In the genomic region with DNA sequence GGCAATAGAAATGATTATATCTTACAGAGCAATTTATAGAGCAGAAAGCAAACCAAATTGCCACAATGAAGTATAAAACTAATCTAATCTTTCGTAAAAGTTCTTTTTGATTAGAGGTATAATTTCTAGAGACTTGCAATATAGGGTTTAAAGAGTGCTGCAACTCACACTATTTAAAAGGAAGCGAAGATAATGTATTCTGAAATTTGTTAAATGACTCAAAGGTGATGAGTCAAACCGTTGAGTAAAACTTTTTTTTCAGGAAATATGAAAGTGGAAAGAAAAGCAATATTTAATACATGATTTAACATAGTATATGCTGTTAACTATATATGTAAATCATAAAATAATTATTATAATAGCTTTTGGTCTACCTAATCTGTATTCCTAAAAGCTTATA, we compare ENCODE assay signal across 27 cellular contexts.
DNase-seq lines count a peak whose midpoint lies in the region; ATAC-seq and TF ChIP-seq lines count a peak whose summit lies in the region.
"Had no signal": no experiment of that assay in that cellular context is flagged by ENCODE, and none has a peak within 500 bp of the region (broad histone marks: within the 10 kb centered on the region; RNA-seq: fewer than 3 reads in every experiment).

No MANE protein-coding gene starts in this region.

- no peaks in the 10 kb centered on the region for H3K36me3 ChIP-seq in RWPE2 (ENCODE audit: low read depth)
- H3K36me3 ChIP-seq: colonic mucosa, MG63, Peyer's patch, prostate gland, right lobe of liver, SJCRH30 had no signal

- no peak for TF ChIP-seq CTCF in RWPE2 (IDR thresholded peaks at IDR 0.05; ENCODE audit: poor library complexity, severe bottlenecking)
- TF ChIP-seq CTCF in foreskin keratinocyte (conservative IDR thresholded peaks at IDR 0.05): no peak
- no peak for TF ChIP-seq CTCF in GM20000 (IDR thresholded peaks at IDR 0.05; ENCODE audit: extremely low read depth, missing control alignments)

- no peak overlapping the region for H3K4me3 ChIP-seq in RWPE2 (ENCODE audit: severe bottlenecking)
- H3K4me3 ChIP-seq: colonic mucosa, heart left ventricle, K562, MG63, Peyer's patch, prostate gland, right lobe of liver, SJCRH30 had no signal

- H3K27me3 ChIP-seq in RWPE2 (ENCODE audit: insufficient read depth, poor library complexity, severe bottlenecking) (no peaks in the 10 kb centered on the region), foreskin keratinocyte (no peaks in the 10 kb centered on the region)
- H3K27me3 ChIP-seq: colonic mucosa, heart left ventricle, MG63, neutrophil, Peyer's patch, right lobe of liver, SJCRH30 had no signal

- peak; percentile 15 for DNase-seq in EH (ENCODE audit: low read depth)
- peak; percentile 11 for DNase-seq in HPDE6-E6E7 (ENCODE audit: extremely low spot score)
- no peak for DNase-seq in RWPE2 (ENCODE audit: low spot score)
- DNase-seq in foreskin keratinocyte: no peak
- no peak for DNase-seq in GM20000 (ENCODE audit: low spot score)
- DNase-seq in NCI-H2029 treated with DMSO at 0.1 percent for 48 hours (lab: John Stamatoyannopoulos, UW): no peak
- DNase-seq: activated CD4-positive, alpha-beta T cell treated with anti-CD3 and anti-CD28 coated beads for 48 hours; CD4-positive, alpha-beta memory T cell; colonic mucosa; DND-41; effector memory CD4-positive, alpha-beta T cell; heart left ventricle; left ventricle myocardium superior; mesendoderm; MG63; NCI-H1417; NCI-H2081; NCI-H526; Peyer's patch; right lobe of liver; SJCRH30; stimulated activated CD8-positive, alpha-beta memory T cell treated with anti-CD3 and anti-CD28 coated beads, Interleukin-4, amount 100 ng/mL, for 48 hours; stimulated activated naive CD8-positive, alpha-beta T cell treated with anti-CD3 and anti-CD28 coated beads, Interleukin-15, amount 100 ng/mL, for 72 hours had no signal

- no peaks in the 10 kb centered on the region for H3K9me3 ChIP-seq in RWPE2 (ENCODE audit: severe bottlenecking)
- H3K9me3 ChIP-seq: colonic mucosa, heart left ventricle, MG63, neutrophil, Peyer's patch, prostate gland, right lobe of liver, SJCRH30 had no signal

- H3K27ac ChIP-seq in RWPE2 (ENCODE audit: poor library complexity, severe bottlenecking) (no peak overlapping the region), foreskin keratinocyte (no peak overlapping the region)
- H3K27ac ChIP-seq: colonic mucosa, heart left ventricle, neutrophil, Peyer's patch, prostate gland, right lobe of liver, SJCRH30 had no signal

- peaks cover 16% of the 10 kb centered on the region for H3K4me1 ChIP-seq in RWPE2 (ENCODE audit: insufficient read depth, poor library complexity, severe bottlenecking)
- H3K4me1 ChIP-seq in foreskin keratinocyte: peaks cover 3% of the 10 kb centered on the region
- H3K4me1 ChIP-seq: colonic mucosa, Peyer's patch, prostate gland, right lobe of liver, SJCRH30 had no signal

- ATAC-seq in RWPE2 (ENCODE audit: low read depth) (peak; percentile 63; the same call in 2 of the 3 replicates), foreskin keratinocyte (peak; percentile 67), HG02759 (IDR thresholded peaks at IDR 0.05; ENCODE audit: unreplicated experiment) (no peak)
- ATAC-seq: heart left ventricle; K562; left ventricle myocardium superior; right lobe of liver; stimulated activated naive CD8-positive, alpha-beta T cell treated with anti-CD3 and anti-CD28 coated beads, Interleukin-15, amount 100 ng/mL, for 72 hours had no signal

Comparison
In these comparisons a context has a peak if more than half of its experiments do, and no peak if none do; other contexts are left out.
1. DNase-seq: peak in EH (single experiment) and HPDE6-E6E7 (single experiment); none in RWPE2 (single experiment), foreskin keratinocyte (0 of 2), GM20000 (single experiment) and NCI-H2029 treated with DMSO at 0.1 percent for 48 hours (single experiment).